13 cellular contexts compared by ENCODE assay signal in genomic region chr6:24408719-24409410, GRCh38. TPM values are rescaled to one million over a fixed set of nuclear protein-coding genes. Genes with fewer than 3 reads are reported as not detected.
DNase-seq lines count a peak whose midpoint lies in the region; ATAC-seq lines count a peak whose summit lies in the region.
"Had no signal": no experiment of that assay in that cellular context is flagged by ENCODE, and none has a peak within 500 bp of the region (broad histone marks: within the 10 kb centered on the region; RNA-seq: fewer than 3 reads in every experiment).

No MANE protein-coding gene starts in this region.

- no peak for DNase-seq in KG1 (lab: John Stamatoyannopoulos, UW)
- DNase-seq in activated naive CD4-positive, alpha-beta T cell treated with anti-CD3 and anti-CD28 coated beads, Interleukin-2, amount 10 ng/mL, durations not matched to agents 7 days and 5 days, result no peak
- DNase-seq in T-helper 2 cell, result no peak
- DNase-seq in activated naive CD4-positive, alpha-beta T cell treated with anti-CD3 and anti-CD28 coated beads, Interleukin-2, amount 50 U/mL, for 72 hours (ENCODE audit: low spot score in 2 of 2), result no peak
- DNase-seq: NCI-H1694, right cardiac atrium had no signal

- no peak overlapping the region for H3K4me3 Mint-ChIP-seq in activated naive CD4-positive, alpha-beta T cell treated with anti-CD3 and anti-CD28 coated beads, Interleukin-2, amount 10 ng/mL, durations not matched to agents 7 days and 5 days
- H3K4me3 Mint-ChIP-seq: mesothelial cell of epicardium had no signal

- peaks cover 33% of the 10 kb centered on the region for H3K36me3 Mint-ChIP-seq in activated naive CD4-positive, alpha-beta T cell treated with anti-CD3 and anti-CD28 coated beads, Interleukin-2, amount 10 ng/mL, durations not matched to agents 7 days and 5 days
- H3K36me3 Mint-ChIP-seq in activated naive CD4-positive, alpha-beta T cell treated with anti-CD3 and anti-CD28 coated beads, Interleukin-2, amount 50 U/mL, for 72 hours, result peaks cover 0 to 7% of the 10 kb centered on the region in 2 donors

- no peaks in the 10 kb centered on the region for H3K9me3 Mint-ChIP-seq in activated naive CD4-positive, alpha-beta T cell treated with anti-CD3 and anti-CD28 coated beads, Interleukin-2, amount 10 ng/mL, durations not matched to agents 7 days and 5 days
- no peaks in the 10 kb centered on the region for H3K9me3 Mint-ChIP-seq in activated naive CD4-positive, alpha-beta T cell treated with anti-CD3 and anti-CD28 coated beads, Interleukin-2, amount 50 U/mL, for 72 hours
- H3K9me3 Mint-ChIP-seq: mesothelial cell of epicardium had no signal

- peaks cover 15% of the 10 kb centered on the region for H3K4me1 Mint-ChIP-seq in activated naive CD4-positive, alpha-beta T cell treated with anti-CD3 and anti-CD28 coated beads, Interleukin-2, amount 10 ng/mL, durations not matched to agents 7 days and 5 days

- H3K27me3 Mint-ChIP-seq in activated naive CD4-positive, alpha-beta T cell treated with anti-CD3 and anti-CD28 coated beads, Interleukin-2, amount 10 ng/mL, durations not matched to agents 7 days and 5 days, result no peaks in the 10 kb centered on the region

- ATAC-seq in GM18511 (IDR thresholded peaks at IDR 0.05; ENCODE audit: unreplicated experiment) (peak; percentile 96), GM19468 (IDR thresholded peaks at IDR 0.05; ENCODE audit: extremely low read depth, unreplicated experiment) (peak; percentile 82), HG02938 (IDR thresholded peaks at IDR 0.05; ENCODE audit: unreplicated experiment) (peak; percentile 84), HG03571 (IDR thresholded peaks at IDR 0.05; ENCODE audit: unreplicated experiment) (peak; percentile 94)
- no peak for ATAC-seq in activated naive CD4-positive, alpha-beta T cell treated with anti-CD3 and anti-CD28 coated beads, Interleukin-2, amount 50 U/mL, for 72 hours
- ATAC-seq: right cardiac atrium had no signal

- no peak overlapping the region for H3K27ac Mint-ChIP-seq in activated naive CD4-positive, alpha-beta T cell treated with anti-CD3 and anti-CD28 coated beads, Interleukin-2, amount 10 ng/mL, durations not matched to agents 7 days and 5 days
- no peak overlapping the region for H3K27ac Mint-ChIP-seq in activated naive CD4-positive, alpha-beta T cell treated with anti-CD3 and anti-CD28 coated beads, Interleukin-2, amount 50 U/mL, for 72 hours
- H3K27ac Mint-ChIP-seq: mesothelial cell of epicardium had no signal

- CTCF ChIA-PET in activated naive CD4-positive, alpha-beta T cell treated with anti-CD3 and anti-CD28 coated beads, Interleukin-2, amount 10 ng/mL, durations not matched to agents 7 days and 5 days (lab: Charles Lee), result interaction anchor here (1.7 kb wide), 1 partner anchor 21 kb away, joined by 6 read pairs; no protein-coding TSS in a partner anchor

RNA-seq across cellular contexts. Expression of gene MRS2, which starts 6.1 kb away (rescaled TPM):
- total RNA-seq in activated naive CD4-positive, alpha-beta T cell treated with anti-CD3 and anti-CD28 coated beads, Interleukin-2, amount 50 U/mL, for 72 hours, result 10 to 100 TPM; 15.1 to 28.5 TPM

RNA-seq across cellular contexts. Expression of gene DCDC2, which starts 51.0 kb away (rescaled TPM):
- under 1 TPM; 0.08 to 0.18 TPM for total RNA-seq in activated naive CD4-positive, alpha-beta T cell treated with anti-CD3 and anti-CD28 coated beads, Interleukin-2, amount 50 U/mL, for 72 hours
- total RNA-seq: endothelial cell of umbilical vein, right cardiac atrium, RPMI7951 had no signal

Comparison
In these comparisons a context has a peak if more than half of its experiments do, and no peak if none do; other contexts are left out.
1. ATAC-seq: peak in GM18511 (single experiment), GM19468 (single experiment), HG02938 (single experiment) and HG03571 (single experiment); none in activated naive CD4-positive, alpha-beta T cell treated with anti-CD3 and anti-CD28 coated beads, Interleukin-2, amount 50 U/mL, for 72 hours (0 of 2).